Comparison of ENCODE assay signal across 16 cellular contexts in genomic region chr9:72826954-72827953, GRCh38.
A peak's percentile ranks its signal among the peaks of the same experiment; 100 is the strongest.
DNase-seq lines count a peak whose midpoint lies in the region; ATAC-seq, FAIRE-seq and TF ChIP-seq lines count a peak whose summit lies in the region.
"Had no signal": no experiment of that assay in that cellular context is flagged by ENCODE, and none has a peak within 500 bp of the region (broad histone marks: within the 10 kb centered on the region; RNA-seq: fewer than 3 reads in every experiment).

No MANE protein-coding gene starts in this region.

- intact Hi-C loops in mammary epithelial cell (cut with micrococcal nuclease) = loop anchor here (10.0 kb wide), 1 partner anchor 382 kb away; no protein-coding TSS in a partner anchor
- intact Hi-C loops in kidney (cut with DNase I) = no loop called here

- dilution Hi-C loops in mammary epithelial cell (cut with HindIII; ENCODE audit: low sequenced_read_pairs) = loop anchor here (25.0 kb wide), 1 partner anchor 540 kb away; no protein-coding TSS in a partner anchor

- no TSS peak for BruUV-seq in mammary epithelial cell (replicated peaks; lab: Mats Ljungman, UMichigan)

- H3K4me2 ChIP-seq in mammary epithelial cell (ENCODE audit: insufficient read depth, low read depth, low read length) = peak overlapping the region; percentile 49

- FAIRE-seq in kidney (lab: Jason Lieb, UNC) (peak; percentile 13), frontal cortex (lab: Jason Lieb, UNC) (no peak)
- FAIRE-seq: GM12878 had no signal

- H3K4me1 ChIP-seq in mammary epithelial cell (ENCODE audit: insufficient read depth, low read length) (peaks cover 16% of the 10 kb centered on the region), kidney (ENCODE audit: control insufficient read depth in 1 of 2, insufficient read depth in 1 of 2, low read depth in 1 of 2, low read length in 2 of 2) (peaks cover 0 to 11% of the 10 kb centered on the region in 2 donors)
- H3K4me1 ChIP-seq: colonic mucosa had no signal

- H3K79me2 ChIP-seq in mammary epithelial cell (ENCODE audit: insufficient read depth, low read length) = no peaks in the 10 kb centered on the region

- no peaks in the 10 kb centered on the region for H3K9me3 ChIP-seq in mammary epithelial cell (replicated peaks; ENCODE audit: insufficient read depth, low read length)
- no peaks in the 10 kb centered on the region for H3K9me3 ChIP-seq in kidney (ENCODE audit: control insufficient read depth in 1 of 2, low read length in 2 of 2)
- H3K9me3 ChIP-seq: colonic mucosa, HAP-1 had no signal

- peak overlapping the region; percentile 72 for H3K27ac ChIP-seq in mammary epithelial cell (ENCODE audit: insufficient read depth, low read depth, low read length)
- H3K27ac ChIP-seq in kidney (ENCODE audit: low read depth in 2 of 2, low read length in 2 of 2) = peak overlapping the region in 1 of 2 donors; percentile 12
- H3K27ac ChIP-seq: colonic mucosa had no signal

- CTCF ChIA-PET in mammary epithelial cell (lab: Charles Lee; ENCODE audit: low non-redundant PET) = interaction anchor here (0.6 kb wide), 1 partner anchor 790 kb away, joined by 6 read pairs; no protein-coding TSS in a partner anchor

- no peak for TF ChIP-seq CTCF in mammary epithelial cell (conservative IDR thresholded peaks at IDR 0.05 in 1 of 2, IDR thresholded peaks at IDR 0.05 in 1 of 2; ENCODE audit: extremely low read depth in 1 of 2, insufficient read depth in 1 of 2, low read depth in 1 of 2, low read length in 2 of 2)
- no peak for TF ChIP-seq CTCF in kidney (IDR thresholded peaks at IDR 0.05; ENCODE audit: borderline replicate concordance, extremely low read depth, insufficient read depth)
- no peak for TF ChIP-seq CTCF in retinal pigment epithelial cell (conservative IDR thresholded peaks at IDR 0.05; ENCODE audit: low read depth, low read length)

- H3K27me3 ChIP-seq in mammary epithelial cell (ENCODE audit: insufficient read depth, low read length) = no peaks in the 10 kb centered on the region
- H3K27me3 ChIP-seq: colonic mucosa had no signal

- H4K20me1 ChIP-seq in mammary epithelial cell (ENCODE audit: insufficient read depth, low read length) = no peaks in the 10 kb centered on the region

- peak; percentile 50 for DNase-seq in D341Med (ENCODE audit: low spot score)
- DNase-seq in mammary epithelial cell = no peak
- DNase-seq in kidney = no peak
- DNase-seq in retinal pigment epithelial cell (ENCODE audit: low read depth) = peak; percentile 56
- no peak for DNase-seq in SK-N-DZ (ENCODE audit: low spot score)
- DNase-seq in frontal cortex (ENCODE audit: low spot score in 2 of 2) = no peak
- no peak for DNase-seq in HUDEP-2 (lab: John Stamatoyannopoulos, UW; ENCODE audit: unreplicated experiment in 76 of 76)
- DNase-seq: activated CD4-positive, alpha-beta memory T cell treated with anti-CD3 and anti-CD28 coated beads, Interleukin-2, amount 10 ng/mL, durations not matched to agents 7 days and 5 days; CD8-positive, alpha-beta T cell; colonic mucosa; natural killer cell; NCI-H2029; SW 1271 had no signal

- H3K4me3 ChIP-seq in mammary epithelial cell (replicated peaks in 1 of 3; ENCODE audit: insufficient read depth in 1 of 3, low read depth in 2 of 3, low read length in 3 of 3) (no peak overlapping the region), kidney (ENCODE audit: low read length in 2 of 2) (no peak overlapping the region), retinal pigment epithelial cell (ENCODE audit: low read length) (no peak overlapping the region)
- H3K4me3 ChIP-seq: colonic mucosa, GM12878, HAP-1 had no signal

- no peak for ATAC-seq in GM21717 (IDR thresholded peaks at IDR 0.05; ENCODE audit: unreplicated experiment)
- ATAC-seq: CD8-positive, alpha-beta T cell; GM12878; natural killer cell had no signal

- H2AFZ ChIP-seq in mammary epithelial cell (ENCODE audit: low read depth, low read length) = no peak overlapping the region

- WGBS in mammary epithelial cell (ENCODE audit: low coverage, missing lambda C conversion rate) = 98% methylated on average over 7 of the region's 7 CpGs

- H3K36me3 ChIP-seq in mammary epithelial cell (ENCODE audit: insufficient read depth, low read length) (no peaks in the 10 kb centered on the region), kidney (ENCODE audit: control insufficient read depth in 1 of 2, insufficient read depth in 2 of 2, low read length in 2 of 2) (no peaks in the 10 kb centered on the region)
- H3K36me3 ChIP-seq: colonic mucosa, HAP-1 had no signal

- in situ Hi-C loops in mammary epithelial cell (cut with MboI; ENCODE audit: low sequenced_read_pairs in 2 of 2) = loop anchor here (5.0 to 10.0 kb wide), 4 partner anchors 62 to 792 kb away; no protein-coding TSS in a partner anchor

- H3K9ac ChIP-seq in mammary epithelial cell (ENCODE audit: insufficient read depth, low read length) (no peak overlapping the region), kidney (ENCODE audit: low read length in 2 of 2) (no peak overlapping the region)

Comparison
In these comparisons a context has a peak if more than half of its experiments do, and no peak if none do; other contexts are left out.
1. DNase-seq: peak in D341Med (single experiment) and retinal pigment epithelial cell (single experiment); none in mammary epithelial cell (single experiment), kidney (single experiment), SK-N-DZ (single experiment), frontal cortex (0 of 2) and HUDEP-2 (0 of 76).